8 cellular contexts compared by ENCODE assay signal in the genomic region with DNA sequence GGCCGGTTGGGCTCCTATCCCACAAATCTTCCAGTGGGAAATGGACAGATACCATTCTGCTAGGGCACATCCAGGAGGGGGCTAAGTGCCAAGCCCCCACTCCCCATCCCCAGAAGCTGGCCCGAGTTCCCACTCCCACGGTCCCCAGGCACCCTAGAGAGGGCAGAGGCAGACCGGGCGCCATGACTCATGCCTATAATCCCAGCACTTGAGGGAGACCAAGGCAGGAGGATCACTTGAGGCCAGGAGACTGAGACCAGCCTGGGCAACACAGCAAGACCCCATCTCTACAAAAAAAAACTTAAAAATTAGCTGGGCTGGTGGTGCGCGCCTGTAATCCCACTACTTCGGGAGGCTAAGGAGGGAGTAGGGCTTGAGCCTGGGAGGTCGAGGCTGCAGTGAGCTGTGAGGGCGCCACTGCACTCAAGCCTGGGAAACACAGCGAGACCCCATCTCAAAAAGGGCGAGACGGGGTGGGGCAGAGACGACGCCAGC. TPM values are rescaled to one million over a fixed set of nuclear protein-coding genes. Genes with fewer than 3 reads are reported as not detected.
DNase-seq lines count a peak whose midpoint lies in the region; ATAC-seq, FAIRE-seq and TF ChIP-seq lines count a peak whose summit lies in the region.

No MANE protein-coding gene starts in this region.

- FAIRE-seq in endothelial cell of umbilical vein (lab: Jason Lieb, UNC): peak; percentile 75

- no peak overlapping the region for H2AFZ ChIP-seq in endothelial cell of umbilical vein (ENCODE audit: low read depth, low read length)
- H2AFZ ChIP-seq in neuron (ENCODE audit: low read depth, low read length): no peak overlapping the region

- POLR2A ChIA-PET in endothelial cell of umbilical vein (lab: Charles Lee): no interaction called here

- TF ChIP-seq POLR2A in endothelial cell of umbilical vein (IDR thresholded peaks at IDR 0.05; ENCODE audit: low read depth, low read length): no peak

- H3K4me3 Mint-ChIP-seq in CD4-positive, CD25-positive, alpha-beta regulatory T cell: peak overlapping the region; percentile 87 to 93 (median 88)

- no peaks in the 10 kb centered on the region for H3K27me3 Mint-ChIP-seq in CD4-positive, CD25-positive, alpha-beta regulatory T cell

- H3K79me2 ChIP-seq in endothelial cell of umbilical vein (ENCODE audit: control insufficient read depth, insufficient read depth, low read length): peaks cover 49% of the 10 kb centered on the region

- no peak overlapping the region for H3K27ac ChIP-seq in CD4-positive, CD25-positive, alpha-beta regulatory T cell (ENCODE audit: insufficient read depth, low read length, poor library complexity, severe bottlenecking)
- no peak overlapping the region for H3K27ac ChIP-seq in endothelial cell of umbilical vein (ENCODE audit: insufficient read depth, low read depth, low read length)

- H3K9ac ChIP-seq in NT2/D1 (ENCODE audit: insufficient read length, low read depth) (peak overlapping the region; percentile 94), endothelial cell of umbilical vein (replicated peaks; ENCODE audit: extremely low read depth, insufficient read depth, low read length) (peak overlapping the region; percentile 51)

- peak overlapping the region; percentile 32 to 83 (median 78) for H3K27ac Mint-ChIP-seq in CD4-positive, CD25-positive, alpha-beta regulatory T cell

- no peaks in the 10 kb centered on the region for H3K27me3 ChIP-seq in CD4-positive, CD25-positive, alpha-beta regulatory T cell (ENCODE audit: control insufficient read depth, insufficient read depth, low read length)
- H3K27me3 ChIP-seq in NT2/D1 (ENCODE audit: insufficient read depth, insufficient read length): no peaks in the 10 kb centered on the region
- no peaks in the 10 kb centered on the region for H3K27me3 ChIP-seq in endothelial cell of umbilical vein (ENCODE audit: control insufficient read depth in 2 of 2, insufficient read depth in 2 of 2, low read length in 2 of 2)
- H3K27me3 ChIP-seq in neuron (ENCODE audit: insufficient read depth, low read length): no peaks in the 10 kb centered on the region

- peaks cover 13 to 63% (median 41%) of the 10 kb centered on the region in 4 donors for H3K4me1 Mint-ChIP-seq in CD4-positive, CD25-positive, alpha-beta regulatory T cell

- no peaks in the 10 kb centered on the region for H4K20me1 ChIP-seq in endothelial cell of umbilical vein (replicated peaks; ENCODE audit: control insufficient read depth, extremely low read depth, insufficient read depth, low read length)

- CTCF ChIA-PET in endothelial cell of umbilical vein (lab: Charles Lee): interaction anchor here (1.1 kb wide), 1 partner anchor 23 kb away, joined by 3 read pairs; no protein-coding TSS in a partner anchor

- H3K9me3 ChIP-seq in CD4-positive, CD25-positive, alpha-beta regulatory T cell (ENCODE audit: control insufficient read depth in 2 of 2, low read length in 2 of 2): no peaks in the 10 kb centered on the region
- H3K9me3 ChIP-seq in NT2/D1 (ENCODE audit: insufficient read depth, low read length): no peaks in the 10 kb centered on the region
- no peaks in the 10 kb centered on the region for H3K9me3 ChIP-seq in endothelial cell of umbilical vein (replicated peaks; ENCODE audit: control insufficient read depth, insufficient read depth, low read length)
- H3K9me3 ChIP-seq in neuron (ENCODE audit: low read length): peaks cover 13% of the 10 kb centered on the region

- peak overlapping the region; percentile 13 for H3K4me3 ChIP-seq in CD4-positive, CD25-positive, alpha-beta regulatory T cell (ENCODE audit: low read depth, low read length)
- H3K4me3 ChIP-seq in NT2/D1 (ENCODE audit: insufficient read length, low read depth) (peak overlapping the region; percentile 93), endothelial cell of umbilical vein (replicated peaks in 1 of 3; ENCODE audit: insufficient read depth in 1 of 3, low read depth in 1 of 3, low read length in 3 of 3) (peak overlapping the region; percentile 57 to 89 (median 61)), neuron (ENCODE audit: low read length) (peak overlapping the region; percentile 96)

- peaks cover 0 to 4% (median 0%) of the 10 kb centered on the region in 7 donors for H3K9me3 Mint-ChIP-seq in CD4-positive, CD25-positive, alpha-beta regulatory T cell

- dilution Hi-C loops in endothelial cell of umbilical vein (cut with MboI; ENCODE audit: extremely low pct_ligation_motif_present, low sequenced_read_pairs): no loop called here

- BruUV-seq in endothelial cell of umbilical vein (replicated peaks; lab: Mats Ljungman, UMichigan): no TSS peak

- ATAC-seq in CD4-positive, CD25-positive, alpha-beta regulatory T cell (ENCODE audit: low read depth in 2 of 2): no peak
- ATAC-seq in GM21717 (IDR thresholded peaks at IDR 0.05; ENCODE audit: unreplicated experiment): no peak

- H3K4me1 ChIP-seq in CD4-positive, CD25-positive, alpha-beta regulatory T cell (ENCODE audit: control insufficient read depth, insufficient read depth, low read length, poor library complexity, severe bottlenecking): peaks cover 23% of the 10 kb centered on the region
- peaks cover 4% of the 10 kb centered on the region for H3K4me1 ChIP-seq in NT2/D1 (ENCODE audit: insufficient read depth, insufficient read length)
- H3K4me1 ChIP-seq in endothelial cell of umbilical vein (ENCODE audit: control insufficient read depth, extremely low read depth, insufficient read depth, low read length): peaks cover 5% of the 10 kb centered on the region
- H3K4me1 ChIP-seq in neuron (ENCODE audit: insufficient read depth, low read length): peaks cover 13% of the 10 kb centered on the region

- intact Hi-C loops in endothelial cell of umbilical vein (cut with micrococcal nuclease): no loop called here

- TF ChIP-seq CTCF in endothelial cell of umbilical vein (IDR thresholded peaks at IDR 0.05; ENCODE audit: extremely low read depth in 1 of 2, insufficient read depth in 1 of 2, low read depth in 1 of 2, low read length in 2 of 2): no peak

- peaks cover 4% of the 10 kb centered on the region for H3K36me3 ChIP-seq in CD4-positive, CD25-positive, alpha-beta regulatory T cell (ENCODE audit: control insufficient read depth, insufficient read depth, low read length)
- H3K36me3 ChIP-seq in NT2/D1 (ENCODE audit: insufficient read depth, insufficient read length, low read length) (peaks cover 42% of the 10 kb centered on the region), endothelial cell of umbilical vein (ENCODE audit: control insufficient read depth in 2 of 2, extremely low read depth in 1 of 2, insufficient read depth in 2 of 2, low read length in 2 of 2) (no peaks in the 10 kb centered on the region), neuron (ENCODE audit: insufficient read depth, low read length) (peaks cover 31% of the 10 kb centered on the region)

- DNase-seq in CD4-positive, CD25-positive, alpha-beta regulatory T cell: no peak
- DNase-seq in NT2/D1 (ENCODE audit: low read depth, low spot score): no peak
- DNase-seq in endothelial cell of umbilical vein (ENCODE audit: low read depth, low spot score): no peak
- DNase-seq in NCI-H187 (lab: John Stamatoyannopoulos, UW): no peak
- DNase-seq in NCI-H510A (lab: John Stamatoyannopoulos, UW): no peak
- DNase-seq in occipital lobe (lab: John Stamatoyannopoulos, UW): no peak

- peaks cover 27% of the 10 kb centered on the region for H3K36me3 Mint-ChIP-seq in CD4-positive, CD25-positive, alpha-beta regulatory T cell

- peak overlapping the region; percentile 26 for H3K4me2 ChIP-seq in endothelial cell of umbilical vein (ENCODE audit: insufficient read depth, low read length)

- H3K9me1 ChIP-seq in endothelial cell of umbilical vein (replicated peaks; ENCODE audit: control insufficient read depth, extremely low read depth, insufficient read depth, low read length): no peaks in the 10 kb centered on the region

TF ChIP-seq in endothelial cell of umbilical vein, 7 proteins besides CTCF, POLR2A, EP300 and RAD21:
- no peak for TF ChIP-seq JUN (IDR thresholded peaks at IDR 0.05; ENCODE audit: borderline replicate concordance, insufficient read depth, insufficient read length, low read depth)
- TF ChIP-seq GATA2 (IDR thresholded peaks at IDR 0.05; ENCODE audit: insufficient read depth, insufficient read length, low read depth, low read length): no peak
- no peak for TF ChIP-seq FOS (IDR thresholded peaks at IDR 0.05; ENCODE audit: borderline replicate concordance, insufficient read depth, low read length)
- TF ChIP-seq, protein P1, sequence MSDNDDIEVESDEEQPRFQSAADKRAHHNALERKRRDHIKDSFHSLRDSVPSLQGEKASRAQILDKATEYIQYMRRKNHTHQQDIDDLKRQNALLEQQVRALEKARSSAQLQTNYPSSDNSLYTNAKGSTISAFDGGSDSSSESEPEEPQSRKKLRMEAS (IDR thresholded peaks at IDR 0.05; ENCODE audit: insufficient read depth, insufficient read length): no peak
- TF ChIP-seq POLR2AphosphoS5 (IDR thresholded peaks at IDR 0.05; ENCODE audit: insufficient read depth, low read depth, low read length): no peak
- TF ChIP-seq MYC (IDR thresholded peaks at IDR 0.05; ENCODE audit: low read depth, low read length): no peak
- TF ChIP-seq EZH2 (IDR thresholded peaks at IDR 0.05; ENCODE audit: borderline replicate concordance, low read depth, low read length, severe bottlenecking): no peak

RNA-seq across cellular contexts. Expression of gene GNA12, which starts 0.9 kb away (rescaled TPM):
- 29.1 TPM for total RNA-seq in CD4-positive, CD25-positive, alpha-beta regulatory T cell
- polyA plus RNA-seq in CD4-positive, CD25-positive, alpha-beta regulatory T cell: 1 to 10 TPM; 5.0 to 9.9 (median 6.9) TPM
- 56.0 and 63.0 TPM in 2 replicates for total RNA-seq in endothelial cell of umbilical vein
- 75.1 and 95.5 TPM in 2 replicates for polyA plus RNA-seq in endothelial cell of umbilical vein
- 71.0 and 81.6 TPM in 2 replicates for polyA plus RNA-seq in endothelial cell of umbilical vein (2011; cell fraction: cytosol; rRNA removed)
- 43.9 and 56.3 TPM in 2 replicates for polyA plus RNA-seq in endothelial cell of umbilical vein (2011; cell fraction: nucleus; rRNA removed)
- polyA plus RNA-seq in endothelial cell of umbilical vein (2012): 56.8 and 58.8 TPM in 2 replicates
- 106 TPM in 2 replicates for polyA minus RNA-seq in endothelial cell of umbilical vein
- 18.8 TPM for polyA minus RNA-seq in endothelial cell of umbilical vein (2011; cell fraction: cytosol; rRNA and poly(A)+ RNA removed)
- 35.5 and 39.8 TPM in 2 replicates for polyA minus RNA-seq in endothelial cell of umbilical vein (2011; cell fraction: nucleus; rRNA and poly(A)+ RNA removed)
- 15.3 TPM for total RNA-seq in occipital lobe

Comparison
In these comparisons a context has a peak if more than half of its experiments do, and no peak if none do; other contexts are left out.
1. H3K4me3 ChIP-seq: peak in every context shown above with its lines; median percentile 96 in neuron; 93 in NT2/D1; 61 in endothelial cell of umbilical vein; 13 in CD4-positive, CD25-positive, alpha-beta regulatory T cell.